In the genomic region with DNA sequence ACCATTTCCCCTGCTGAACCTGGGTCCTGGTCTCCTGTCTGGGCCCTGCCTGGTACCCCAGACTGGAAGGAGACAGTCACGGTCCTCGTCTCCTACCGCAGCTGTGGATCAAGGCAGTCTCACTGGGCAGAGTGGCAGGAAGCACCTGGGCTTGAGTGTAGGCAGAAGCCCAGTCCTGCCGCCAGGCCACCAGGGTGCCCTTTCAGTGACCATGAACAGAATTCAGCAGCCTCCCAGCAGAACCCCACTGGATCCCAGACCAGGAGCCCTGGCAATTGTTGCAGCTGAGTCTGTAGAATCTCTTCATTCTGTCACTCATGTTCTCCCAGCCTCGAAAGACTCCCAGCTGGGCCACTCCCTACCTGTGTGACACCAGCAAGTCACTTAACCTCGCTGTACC, we compare ENCODE assay signal across 17 cellular contexts. TPM values are rescaled to one million over a fixed set of nuclear protein-coding genes. Genes with fewer than 3 reads are reported as not detected.
DNase-seq lines count a peak whose midpoint lies in the region; ATAC-seq, FAIRE-seq and TF ChIP-seq lines count a peak whose summit lies in the region.
"Had no signal": no experiment of that assay in that cellular context is flagged by ENCODE, and none has a peak within 500 bp of the region (broad histone marks: within the 10 kb centered on the region; RNA-seq: fewer than 3 reads in every experiment).

No MANE protein-coding gene starts in this region.

- H4K20me1 ChIP-seq in BLaER1 (no peaks in the 10 kb centered on the region), HepG2 (ENCODE audit: insufficient read depth, low read length) (no peaks in the 10 kb centered on the region)

- H3K27me3 ChIP-seq in BLaER1 = no peaks in the 10 kb centered on the region
- H3K27me3 ChIP-seq in HepG2 (ENCODE audit: control insufficient read depth in 1 of 2, insufficient read depth in 2 of 2, low read length in 2 of 2) = peaks cover 7 to 31% of the 10 kb centered on the region in 2 experiments; a peak in 3 of 5 replicates
- no peaks in the 10 kb centered on the region for H3K27me3 ChIP-seq in trophoblast cell (ENCODE audit: insufficient read depth, low read length)

- no peak overlapping the region for H3K4ac ChIP-seq in trophoblast cell (ENCODE audit: low read depth, low read length)

- peak overlapping the region; percentile 27 for H4K91ac ChIP-seq in trophoblast cell (ENCODE audit: low read depth, low read length)

- H3K27ac ChIP-seq in BLaER1 (peak overlapping the region; percentile 45), VCaP (peak overlapping the region; percentile 28; the same call in 1 of the 2 replicates), HepG2 (ENCODE audit: extremely low read length, insufficient read depth, low read length) (no peak overlapping the region), trophoblast cell (ENCODE audit: low read depth, low read length) (no peak overlapping the region)
- H3K27ac ChIP-seq: HL-60, KMS-11 had no signal

- POLR2A ChIA-PET in HepG2 (lab: Yijun Ruan, JAX) (interaction anchor here (0.9 to 2.1 kb wide), 3 partner anchors 8 to 22 kb away, joined by 3 to 36 read pairs (median 6); no protein-coding TSS in a partner anchor), GM10248 (lab: Yijun Ruan, JAX) (no interaction called here)

- no peaks in the 10 kb centered on the region for H3K79me2 ChIP-seq in HepG2 (ENCODE audit: insufficient read depth, low read length)
- no peaks in the 10 kb centered on the region for H3K79me2 ChIP-seq in trophoblast cell (ENCODE audit: control insufficient read depth, insufficient read depth, low read length, poor library complexity)

- no peak overlapping the region for H4K12ac ChIP-seq in trophoblast cell (ENCODE audit: low read depth, low read length)

- ATAC-seq in HepG2 (peak; percentile 13), HG03159 (IDR thresholded peaks at IDR 0.05; ENCODE audit: unreplicated experiment) (no peak)

- CTCF ChIA-PET in HepG2 (lab: Yijun Ruan, JAX; ENCODE audit: low intra/inter-chr PET ratio, low total read pairs) (no interaction called here), GM10248 (lab: Yijun Ruan, JAX) (interaction anchor here (6.1 to 6.5 kb wide), 2 partner anchors 12 to 58 kb away, joined by 52 to 54 read pairs; no protein-coding TSS in a partner anchor)

- H3K23ac ChIP-seq in trophoblast cell (ENCODE audit: low read length) = no peak overlapping the region

- H2BK120ac ChIP-seq in trophoblast cell (ENCODE audit: insufficient read depth, low read length, poor library complexity) = no peak overlapping the region

- H2AK5ac ChIP-seq in trophoblast cell (ENCODE audit: low read length) = peak overlapping the region; percentile 9

- TF ChIP-seq POLR2A in HepG2 (IDR thresholded peaks at IDR 0.05; ENCODE audit: insufficient read depth in 1 of 2, low read depth in 2 of 2, low read length in 2 of 2) = no peak

- no peak overlapping the region for H3K4me3 ChIP-seq in BLaER1
- no peak overlapping the region for H3K4me3 ChIP-seq in HepG2 (replicated peaks in 1 of 3; ENCODE audit: insufficient read depth in 1 of 3, low read depth in 2 of 3, low read length in 3 of 3)
- no peak overlapping the region for H3K4me3 ChIP-seq in trophoblast cell (ENCODE audit: low read depth, low read length)

- H3K14ac ChIP-seq in trophoblast cell (ENCODE audit: low read length) = no peak overlapping the region

- H3K4me1 ChIP-seq in BLaER1 (peaks cover 17% of the 10 kb centered on the region), HepG2 (ENCODE audit: insufficient read depth, low read length) (peaks cover 57% of the 10 kb centered on the region), trophoblast cell (ENCODE audit: control insufficient read depth in 1 of 2, insufficient read depth in 2 of 2, low read length in 2 of 2) (peaks cover 11 to 12% of the 10 kb centered on the region in 2 experiments)

- H3K9me3 ChIP-seq in BLaER1 = no peaks in the 10 kb centered on the region
- H3K9me3 ChIP-seq in HepG2 (ENCODE audit: low read length) = no peaks in the 10 kb centered on the region
- no peaks in the 10 kb centered on the region for H3K9me3 ChIP-seq in trophoblast cell (ENCODE audit: insufficient read depth, low read depth, low read length)

- 0% methylated on average over 3 of the region's 6 CpGs for WGBS in HepG2 (ENCODE audit: low lambda C conversion rate)
- no CpG with 5 or more reads among the region's 6 CpGs for WGBS in trophoblast cell (ENCODE audit: extremely low coverage, insufficient coverage, insufficient read length)

- no peak overlapping the region for H2BK12ac ChIP-seq in trophoblast cell (ENCODE audit: low read length)

- no peak for TF ChIP-seq CTCF in VCaP (conservative IDR thresholded peaks at IDR 0.05)
- TF ChIP-seq CTCF in HepG2 (CRISPR knock-in tag; IDR thresholded peaks at IDR 0.05) = no peak
- no peak for TF ChIP-seq CTCF in GM10248 (IDR thresholded peaks at IDR 0.05; ENCODE audit: control extremely low read depth, extremely low read depth, low read depth, missing control alignments)

- no peaks in the 10 kb centered on the region for H3K36me3 ChIP-seq in BLaER1
- no peaks in the 10 kb centered on the region for H3K36me3 ChIP-seq in HepG2 (replicated peaks in 1 of 2; ENCODE audit: control insufficient read depth in 1 of 2, insufficient read depth in 2 of 2, low read length in 2 of 2)
- no peaks in the 10 kb centered on the region for H3K36me3 ChIP-seq in trophoblast cell (ENCODE audit: control insufficient read depth in 1 of 2, insufficient read depth in 2 of 2, low read length in 2 of 2)

- H4K8ac ChIP-seq in trophoblast cell (ENCODE audit: low read depth, low read length) = no peak overlapping the region

- H3K79me1 ChIP-seq in trophoblast cell (ENCODE audit: low read length) = peaks cover 9% of the 10 kb centered on the region

- in situ Hi-C loops in HepG2 (cut with HindIII; ENCODE audit: extremely low pct_ligation_motif_present, low pct_unique_long_range_greater_than_20kb) = loop anchor here (5.0 kb wide), 1 partner anchor 45 kb away; no protein-coding TSS in a partner anchor

- intact Hi-C loops in HepG2 (cut with micrococcal nuclease; ENCODE audit: unreplicated experiment) = loop anchor here (1.0 to 2.0 kb wide), 2 partner anchors 21 to 56 kb away; no protein-coding TSS in a partner anchor

- TF ChIP-seq EP300 in HepG2 (IDR thresholded peaks at IDR 0.05; ENCODE audit: low read depth in 2 of 2, low read length in 2 of 2) (no peak), HepG2 (CRISPR knock-in tag; IDR thresholded peaks at IDR 0.05; ENCODE audit: borderline replicate concordance) (no peak)

- DNase-seq in HepG2 (ENCODE audit: low spot score) = no peak
- DNase-seq in trophoblast cell = no peak
- DNase-seq in GM10248 (ENCODE audit: extremely low spot score) = no peak
- no peak for DNase-seq in activated CD4-positive, alpha-beta T cell treated with anti-CD3 and anti-CD28 coated beads for 48 hours
- no peak for DNase-seq in GM19240 (ENCODE audit: insufficient read length, low spot score)
- DNase-seq: CD4-positive, CD25-positive, alpha-beta regulatory T cell; DMS79; NCI-H524 treated with DMSO at 0.1 percent for 48 hours; OCI-M1 had no signal

- H3K4me2 ChIP-seq in BLaER1 (peak overlapping the region; percentile 67), HepG2 (ENCODE audit: low read depth, low read length) (peak overlapping the region; percentile 78), trophoblast cell (ENCODE audit: low read length) (no peak overlapping the region)
- H3K4me2 ChIP-seq: KMS-11 had no signal

- no peak overlapping the region for H2BK5ac ChIP-seq in trophoblast cell (ENCODE audit: low read depth, low read length, poor library complexity)

- no peak for FAIRE-seq in HepG2 (lab: Jason Lieb, UNC)
- FAIRE-seq: A204.1, GM19239 had no signal

- no peak overlapping the region for H3K18ac ChIP-seq in trophoblast cell (ENCODE audit: low read length)

- H3K9ac ChIP-seq in BLaER1 = peak overlapping the region; percentile 18; the same call in 1 of the 2 replicates
- no peak overlapping the region for H3K9ac ChIP-seq in HepG2 (ENCODE audit: insufficient read depth, low read depth, low read length)
- no peak overlapping the region for H3K9ac ChIP-seq in trophoblast cell (ENCODE audit: low read length)
- H3K9ac ChIP-seq: KMS-11 had no signal

- TF ChIP-seq RAD21 in HepG2 (CRISPR knock-in tag; IDR thresholded peaks at IDR 0.05) = no peak

- H2AFZ ChIP-seq in HepG2 (ENCODE audit: low read length) (no peak overlapping the region), trophoblast cell (ENCODE audit: insufficient read depth, low read length, poor library complexity) (no peak overlapping the region)

- no TSS peak for BruUV-seq in HepG2 (replicated peaks; lab: Mats Ljungman, UMichigan)

TF ChIP-seq in HepG2, 621 proteins besides CTCF, POLR2A, EP300 and RAD21 (continues in another document):
- 0 out of 2 replicates have a peak, but pooled peaks have one; percentile 27 for TF ChIP-seq ZNF501 (CRISPR knock-in tag; IDR thresholded peaks at IDR 0.05)
- TF ChIP-seq RARA (CRISPR knock-in tag; IDR thresholded peaks at IDR 0.05) = no peak
- no peak for TF ChIP-seq ZNF451 (CRISPR knock-in tag; IDR thresholded peaks at IDR 0.05)

RNA-seq across cellular contexts. Expression of a gene that starts 25.5 kb away (rescaled TPM):
- total RNA-seq in HepG2 (2016; rRNA removed; fragmentation: Illumina TruSeq; extraction: Trizol) = not detected in 2 replicates
- not detected in 2 replicates for total RNA-seq in HepG2 (2016; cell fraction: cytosol; rRNA removed; fragmentation: Illumina TruSeq; extraction: Trizol; ENCODE audit: low read depth)
- not detected in 2 replicates for total RNA-seq in HepG2 (2016; cell fraction: insoluble cytoplasmic fraction; rRNA removed; fragmentation: Illumina TruSeq; extraction: Trizol)
- total RNA-seq in HepG2 (2016; cell fraction: membrane; rRNA removed; fragmentation: Illumina TruSeq; extraction: Trizol) = not detected in 2 replicates
- not detected in 2 replicates for total RNA-seq in HepG2 (2016; cell fraction: nucleus; rRNA removed; fragmentation: Illumina TruSeq; extraction: Trizol)
- not detected in 2 replicates for polyA plus RNA-seq in HepG2 (2011; rRNA removed)
- not detected in 2 replicates for polyA plus RNA-seq in HepG2 (2011; cell fraction: cytosol; rRNA removed)
- polyA plus RNA-seq in HepG2 (2011; cell fraction: nucleus; rRNA removed) = not detected in 2 replicates
- polyA plus RNA-seq in HepG2 (2012) = 0.04 TPM in 1 of 2 replicates, not detected in the other
- not detected in 2 replicates for polyA plus RNA-seq in HepG2 (2016; cell fraction: cytosol; fragmentation: Illumina TruSeq; extraction: Trizol; ENCODE audit: low read depth)
- not detected in 2 replicates for polyA plus RNA-seq in HepG2 (2016; cell fraction: insoluble cytoplasmic fraction; fragmentation: Illumina TruSeq; extraction: Trizol; ENCODE audit: low read depth)
- polyA plus RNA-seq in HepG2 (2016; cell fraction: membrane; fragmentation: Illumina TruSeq; extraction: Trizol; ENCODE audit: low read depth) = 0.13 TPM in 1 of 2 replicates, not detected in the other
- polyA plus RNA-seq in HepG2 (2016; cell fraction: nucleus; fragmentation: Illumina TruSeq; extraction: Trizol; ENCODE audit: insufficient read depth, low read depth) = not detected in 2 replicates
- 0.12 and 1.6 TPM in 2 replicates for polyA minus RNA-seq in HepG2 (2011; rRNA and poly(A)+ RNA removed; ENCODE audit: low replicate concordance)
- not detected in 2 replicates for polyA minus RNA-seq in HepG2 (2011; cell fraction: cytosol; rRNA and poly(A)+ RNA removed)
- polyA minus RNA-seq in HepG2 (2011; cell fraction: nucleus; rRNA and poly(A)+ RNA removed) = not detected in 2 replicates
- polyA plus RNA-seq in trophoblast cell (2013) = 53.7 and 54.2 TPM in 2 replicates
- total RNA-seq: CD4-positive, CD25-positive, alpha-beta regulatory T cell; MCF 10A had no signal
- polyA plus RNA-seq: CD4-positive, CD25-positive, alpha-beta regulatory T cell had no signal

Comparison
In these comparisons a context has a peak if more than half of its experiments do, and no peak if none do; other contexts are left out.
1. H3K27ac ChIP-seq: peak in BLaER1 (single experiment) and VCaP (single experiment); none in HepG2 (single experiment) and trophoblast cell (single experiment).